3 cellular contexts compared by ENCODE assay signal in genomic region chr9:96459268-96460007, GRCh38.
A peak's percentile ranks its signal among the peaks of the same experiment; 100 is the strongest.
TF ChIP-seq lines count a peak whose summit lies in the region.

No MANE protein-coding gene starts in this region.

TF ChIP-seq in SK-N-SH, 30 proteins besides CTCF, POLR2A, EP300 and RAD21:
- TF ChIP-seq MAX (IDR thresholded peaks at IDR 0.05; ENCODE audit: low read depth) = no peak
- no peak for TF ChIP-seq TAF1 (IDR thresholded peaks at IDR 0.05; ENCODE audit: borderline replicate concordance, low read depth, low read length)
- no peak for TF ChIP-seq CHD2 (IDR thresholded peaks at IDR 0.05; ENCODE audit: low read length, partially characterized antibody)
- TF ChIP-seq RCOR1 (IDR thresholded peaks at IDR 0.05; ENCODE audit: low read length) = no peak
- no peak for TF ChIP-seq MEF2A (IDR thresholded peaks at IDR 0.05; ENCODE audit: borderline replicate concordance, low read depth)
- TF ChIP-seq ELF1 (IDR thresholded peaks at IDR 0.05) = no peak

TF ChIP-seq in SK-N-SH treated with all-trans-retinoic acid at 6 μM for 48 hours, 23 proteins besides CTCF, POLR2A, EP300 and RAD21:
- TF ChIP-seq, protein P1, sequence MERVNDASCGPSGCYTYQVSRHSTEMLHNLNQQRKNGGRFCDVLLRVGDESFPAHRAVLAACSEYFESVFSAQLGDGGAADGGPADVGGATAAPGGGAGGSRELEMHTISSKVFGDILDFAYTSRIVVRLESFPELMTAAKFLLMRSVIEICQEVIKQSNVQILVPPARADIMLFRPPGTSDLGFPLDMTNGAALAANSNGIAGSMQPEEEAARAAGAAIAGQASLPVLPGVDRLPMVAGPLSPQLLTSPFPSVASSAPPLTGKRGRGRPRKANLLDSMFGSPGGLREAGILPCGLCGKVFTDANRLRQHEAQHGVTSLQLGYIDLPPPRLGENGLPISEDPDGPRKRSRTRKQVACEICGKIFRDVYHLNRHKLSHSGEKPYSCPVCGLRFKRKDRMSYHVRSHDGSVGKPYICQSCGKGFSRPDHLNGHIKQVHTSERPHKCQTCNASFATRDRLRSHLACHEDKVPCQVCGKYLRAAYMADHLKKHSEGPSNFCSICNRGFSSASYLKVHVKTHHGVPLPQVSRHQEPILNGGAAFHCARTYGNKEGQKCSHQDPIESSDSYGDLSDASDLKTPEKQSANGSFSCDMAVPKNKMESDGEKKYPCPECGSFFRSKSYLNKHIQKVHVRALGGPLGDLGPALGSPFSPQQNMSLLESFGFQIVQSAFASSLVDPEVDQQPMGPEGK (CRISPR knock-in tag; IDR thresholded peaks at IDR 0.05; ENCODE audit: borderline replicate concordance) = no peak
- no peak for TF ChIP-seq TOX (CRISPR knock-in tag; IDR thresholded peaks at IDR 0.05; ENCODE audit: borderline replicate concordance)
- TF ChIP-seq TCF4 (CRISPR knock-in tag; IDR thresholded peaks at IDR 0.05; ENCODE audit: borderline replicate concordance) = no peak
- no peak for TF ChIP-seq RARB (CRISPR knock-in tag; IDR thresholded peaks at IDR 0.05)
- no peak for TF ChIP-seq ZC3H10 (CRISPR knock-in tag; IDR thresholded peaks at IDR 0.05)
- TF ChIP-seq BACH2 (CRISPR knock-in tag; IDR thresholded peaks at IDR 0.05; ENCODE audit: borderline replicate concordance) = no peak
- TF ChIP-seq, protein P2, sequence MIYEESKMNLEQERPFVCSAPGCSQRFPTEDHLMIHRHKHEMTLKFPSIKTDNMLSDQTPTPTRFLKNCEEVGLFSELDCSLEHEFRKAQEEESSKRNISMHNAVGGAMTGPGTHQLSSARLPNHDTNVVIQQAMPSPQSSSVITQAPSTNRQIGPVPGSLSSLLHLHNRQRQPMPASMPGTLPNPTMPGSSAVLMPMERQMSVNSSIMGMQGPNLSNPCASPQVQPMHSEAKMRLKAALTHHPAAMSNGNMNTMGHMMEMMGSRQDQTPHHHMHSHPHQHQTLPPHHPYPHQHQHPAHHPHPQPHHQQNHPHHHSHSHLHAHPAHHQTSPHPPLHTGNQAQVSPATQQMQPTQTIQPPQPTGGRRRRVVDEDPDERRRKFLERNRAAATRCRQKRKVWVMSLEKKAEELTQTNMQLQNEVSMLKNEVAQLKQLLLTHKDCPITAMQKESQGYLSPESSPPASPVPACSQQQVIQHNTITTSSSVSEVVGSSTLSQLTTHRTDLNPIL (CRISPR knock-in tag; IDR thresholded peaks at IDR 0.05; ENCODE audit: low read depth) = no peak
- TF ChIP-seq ISL1 (CRISPR knock-in tag; IDR thresholded peaks at IDR 0.05) = no peak
- TF ChIP-seq OSR1 (CRISPR knock-in tag; IDR thresholded peaks at IDR 0.05) = no peak
- TF ChIP-seq, protein P3, sequence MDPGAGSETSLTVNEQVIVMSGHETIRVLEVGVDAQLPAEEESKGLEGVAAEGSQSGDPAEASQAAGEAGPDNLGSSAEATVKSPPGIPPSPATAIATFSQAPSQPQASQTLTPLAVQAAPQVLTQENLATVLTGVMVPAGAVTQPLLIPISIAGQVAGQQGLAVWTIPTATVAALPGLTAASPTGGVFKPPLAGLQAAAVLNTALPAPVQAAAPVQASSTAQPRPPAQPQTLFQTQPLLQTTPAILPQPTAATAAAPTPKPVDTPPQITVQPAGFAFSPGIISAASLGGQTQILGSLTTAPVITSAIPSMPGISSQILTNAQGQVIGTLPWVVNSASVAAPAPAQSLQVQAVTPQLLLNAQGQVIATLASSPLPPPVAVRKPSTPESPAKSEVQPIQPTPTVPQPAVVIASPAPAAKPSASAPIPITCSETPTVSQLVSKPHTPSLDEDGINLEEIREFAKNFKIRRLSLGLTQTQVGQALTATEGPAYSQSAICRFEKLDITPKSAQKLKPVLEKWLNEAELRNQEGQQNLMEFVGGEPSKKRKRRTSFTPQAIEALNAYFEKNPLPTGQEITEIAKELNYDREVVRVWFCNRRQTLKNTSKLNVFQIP (CRISPR knock-in tag; IDR thresholded peaks at IDR 0.05; ENCODE audit: borderline replicate concordance, low read depth) = no peak
- no peak for TF ChIP-seq CSRNP3 (CRISPR knock-in tag; IDR thresholded peaks at IDR 0.05)
- TF ChIP-seq ZFP3 (CRISPR knock-in tag; IDR thresholded peaks at IDR 0.05) = no peak
- TF ChIP-seq, protein P4, sequence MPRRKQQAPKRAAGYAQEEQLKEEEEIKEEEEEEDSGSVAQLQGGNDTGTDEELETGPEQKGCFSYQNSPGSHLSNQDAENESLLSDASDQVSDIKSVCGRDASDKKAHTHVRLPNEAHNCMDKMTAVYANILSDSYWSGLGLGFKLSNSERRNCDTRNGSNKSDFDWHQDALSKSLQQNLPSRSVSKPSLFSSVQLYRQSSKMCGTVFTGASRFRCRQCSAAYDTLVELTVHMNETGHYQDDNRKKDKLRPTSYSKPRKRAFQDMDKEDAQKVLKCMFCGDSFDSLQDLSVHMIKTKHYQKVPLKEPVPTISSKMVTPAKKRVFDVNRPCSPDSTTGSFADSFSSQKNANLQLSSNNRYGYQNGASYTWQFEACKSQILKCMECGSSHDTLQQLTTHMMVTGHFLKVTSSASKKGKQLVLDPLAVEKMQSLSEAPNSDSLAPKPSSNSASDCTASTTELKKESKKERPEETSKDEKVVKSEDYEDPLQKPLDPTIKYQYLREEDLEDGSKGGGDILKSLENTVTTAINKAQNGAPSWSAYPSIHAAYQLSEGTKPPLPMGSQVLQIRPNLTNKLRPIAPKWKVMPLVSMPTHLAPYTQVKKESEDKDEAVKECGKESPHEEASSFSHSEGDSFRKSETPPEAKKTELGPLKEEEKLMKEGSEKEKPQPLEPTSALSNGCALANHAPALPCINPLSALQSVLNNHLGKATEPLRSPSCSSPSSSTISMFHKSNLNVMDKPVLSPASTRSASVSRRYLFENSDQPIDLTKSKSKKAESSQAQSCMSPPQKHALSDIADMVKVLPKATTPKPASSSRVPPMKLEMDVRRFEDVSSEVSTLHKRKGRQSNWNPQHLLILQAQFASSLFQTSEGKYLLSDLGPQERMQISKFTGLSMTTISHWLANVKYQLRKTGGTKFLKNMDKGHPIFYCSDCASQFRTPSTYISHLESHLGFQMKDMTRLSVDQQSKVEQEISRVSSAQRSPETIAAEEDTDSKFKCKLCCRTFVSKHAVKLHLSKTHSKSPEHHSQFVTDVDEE (CRISPR knock-in tag; IDR thresholded peaks at IDR 0.05) = no peak
- TF ChIP-seq ZFP30 (CRISPR knock-in tag; IDR thresholded peaks at IDR 0.05) = no peak

TF ChIP-seq in K562, 482 proteins besides CTCF, POLR2A, EP300 and RAD21:
- TF ChIP-seq RFX5 (IDR thresholded peaks at IDR 0.05; ENCODE audit: low read depth, low read length) (no peak), SIRT6 (IDR thresholded peaks at IDR 0.05; ENCODE audit: low read depth, low read length) (no peak), ATF3 (IDR thresholded peaks at IDR 0.05) (peak; percentile 51), ATF3 (CRISPR knock-in tag; conservative IDR thresholded peaks at IDR 0.05) (no peak), SMC3 (conservative IDR thresholded peaks at IDR 0.05; ENCODE audit: insufficient read depth, low read depth, low read length) (no peak), JUND (IDR thresholded peaks at IDR 0.05; ENCODE audit: borderline replicate concordance, low read depth, low read length) (no peak; the same call in 1 of the 2 replicates), JUND (tag; IDR thresholded peaks at IDR 0.05; ENCODE audit: borderline replicate concordance, low read depth, low read length) (0 out of 3 replicates have a peak, but pooled peaks have one; percentile 38), ETV5 (CRISPR knock-in tag; IDR thresholded peaks at IDR 0.05; ENCODE audit: low read depth) (no peak), NFYB (IDR thresholded peaks at IDR 0.05; ENCODE audit: extremely low read depth, insufficient read length) (no peak)
- TF ChIP-seq, protein P5, sequence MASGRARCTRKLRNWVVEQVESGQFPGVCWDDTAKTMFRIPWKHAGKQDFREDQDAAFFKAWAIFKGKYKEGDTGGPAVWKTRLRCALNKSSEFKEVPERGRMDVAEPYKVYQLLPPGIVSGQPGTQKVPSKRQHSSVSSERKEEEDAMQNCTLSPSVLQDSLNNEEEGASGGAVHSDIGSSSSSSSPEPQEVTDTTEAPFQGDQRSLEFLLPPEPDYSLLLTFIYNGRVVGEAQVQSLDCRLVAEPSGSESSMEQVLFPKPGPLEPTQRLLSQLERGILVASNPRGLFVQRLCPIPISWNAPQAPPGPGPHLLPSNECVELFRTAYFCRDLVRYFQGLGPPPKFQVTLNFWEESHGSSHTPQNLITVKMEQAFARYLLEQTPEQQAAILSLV (tag; IDR thresholded peaks at IDR 0.05) = no peak
